Comparison of ENCODE assay signal across 9 cellular contexts in the genomic region with DNA sequence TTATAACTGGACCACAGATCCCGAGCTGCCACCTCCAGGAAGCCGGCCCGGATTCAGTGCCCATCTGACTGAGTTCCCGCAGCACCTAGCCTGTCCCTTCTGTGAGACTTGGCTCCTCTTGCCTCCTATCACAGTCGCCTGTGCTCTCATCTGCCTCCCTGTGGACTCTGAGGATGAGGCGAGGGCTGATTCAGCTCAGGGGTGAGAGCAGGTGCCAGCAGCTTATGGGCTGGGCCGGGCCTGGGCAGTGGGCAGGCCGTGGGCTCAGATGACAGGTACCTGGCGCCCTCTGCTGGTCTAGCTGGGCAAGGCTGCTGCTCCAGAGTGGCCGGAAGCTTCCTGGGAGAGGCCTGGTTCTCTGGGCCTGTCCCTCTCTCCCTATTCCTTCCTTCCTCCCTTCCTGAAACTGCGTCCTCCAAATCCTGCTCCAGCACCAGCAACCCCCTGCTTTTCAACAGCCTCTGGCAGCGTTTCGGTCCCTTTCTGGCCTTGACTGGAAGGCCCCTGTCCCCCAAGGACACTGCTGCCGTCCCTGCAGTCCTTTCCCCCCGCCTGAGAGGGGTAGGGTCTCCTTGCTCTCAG. TPM values are rescaled to one million over a fixed set of nuclear protein-coding genes. Genes with fewer than 3 reads are reported as not detected.
DNase-seq lines count a peak whose midpoint lies in the region; ATAC-seq, FAIRE-seq and TF ChIP-seq lines count a peak whose summit lies in the region.
"Had no signal": no experiment of that assay in that cellular context is flagged by ENCODE, and none has a peak within 500 bp of the region (broad histone marks: within the 10 kb centered on the region; RNA-seq: fewer than 3 reads in every experiment).

No MANE protein-coding gene starts in this region.

- H3K27ac Mint-ChIP-seq in activated naive CD8-positive, alpha-beta T cell treated with anti-CD3 and anti-CD28 coated beads for 36 hours, result no peak overlapping the region

- no peak for TF ChIP-seq POLR2A in H54 (IDR thresholded peaks at IDR 0.05; ENCODE audit: low read depth, low read length)
- no peak for TF ChIP-seq POLR2A in uterus (IDR thresholded peaks at IDR 0.05)

- DNase-seq in DMS153 (lab: John Stamatoyannopoulos, UW), result peak; percentile 91
- peak; percentile 96 for DNase-seq in H54 (ENCODE audit: insufficient read length, low spot score)
- peak; percentile 74 for DNase-seq in NAMALWA (ENCODE audit: low spot score)
- DNase-seq in SK-N-DZ (ENCODE audit: low spot score), result peak; percentile 72
- DNase-seq in activated naive CD8-positive, alpha-beta T cell treated with anti-CD3 and anti-CD28 coated beads for 36 hours, result peak; percentile 67
- DNase-seq in Right ventricle myocardium superior, result peak; percentile 88
- peak; percentile 93 for DNase-seq in posterior vena cava (ENCODE audit: low spot score)
- DNase-seq in uterus, result peak; percentile 34 to 35

- H3K36me3 ChIP-seq in uterus, result no peaks in the 10 kb centered on the region

- peak; percentile 99 for ATAC-seq in Right ventricle myocardium superior (ENCODE audit: poor library complexity)

- no peak overlapping the region for H3K27ac ChIP-seq in uterus

- H3K36me3 Mint-ChIP-seq in activated naive CD8-positive, alpha-beta T cell treated with anti-CD3 and anti-CD28 coated beads for 36 hours, result no peaks in the 10 kb centered on the region

- no peak overlapping the region for H3K4me3 ChIP-seq in uterus

- TF ChIP-seq CTCF in uterus (IDR thresholded peaks at IDR 0.05), result peak; percentile 30 to 60 (median 46)

- no peaks in the 10 kb centered on the region for H3K9me3 Mint-ChIP-seq in activated naive CD8-positive, alpha-beta T cell treated with anti-CD3 and anti-CD28 coated beads for 36 hours

- peak; percentile 94 for FAIRE-seq in H54 (lab: Jason Lieb, UNC)
- FAIRE-seq: endometrium had no signal

- no peak overlapping the region for H3K4me3 Mint-ChIP-seq in activated naive CD8-positive, alpha-beta T cell treated with anti-CD3 and anti-CD28 coated beads for 36 hours

- intact Hi-C loops in Right ventricle myocardium superior (cut with DNase I), result no loop called here
- intact Hi-C loops in posterior vena cava (cut with DNase I), result no loop called here
- intact Hi-C loops in uterus (cut with DNase I; ENCODE audit: low total_unique reads), result no loop called here

- no peaks in the 10 kb centered on the region for H3K4me1 Mint-ChIP-seq in activated naive CD8-positive, alpha-beta T cell treated with anti-CD3 and anti-CD28 coated beads for 36 hours

- H3K27me3 Mint-ChIP-seq in activated naive CD8-positive, alpha-beta T cell treated with anti-CD3 and anti-CD28 coated beads for 36 hours, result peaks cover 10% of the 10 kb centered on the region

- H3K27me3 ChIP-seq in uterus, result no peaks in the 10 kb centered on the region

- no peaks in the 10 kb centered on the region for H3K4me1 ChIP-seq in uterus

- no peaks in the 10 kb centered on the region for H3K9me3 ChIP-seq in uterus

RNA-seq across cellular contexts. Expression of gene PCSK9, which starts 17.3 kb away (rescaled TPM):
- 0.07 and 0.12 TPM in 2 replicates for polyA plus RNA-seq in SK-N-DZ (2014; cell fraction: cytosol; rRNA removed)
- polyA plus RNA-seq in SK-N-DZ (2014; cell fraction: nucleus; rRNA removed), result not detected in 2 replicates
- total RNA-seq in activated naive CD8-positive, alpha-beta T cell treated with anti-CD3 and anti-CD28 coated beads for 36 hours, result not detected
- total RNA-seq in Right ventricle myocardium superior, result not detected
- under 1 TPM in 1 of 2 donors, not detected in 1; 0.32 TPM for total RNA-seq in posterior vena cava
- total RNA-seq in uterus, result 1 to 10 TPM in 1 of 4 donors, not detected in 3; 2.9 TPM

RNA-seq across cellular contexts. Expression of gene BSND, which starts 23.3 kb away (rescaled TPM):
- polyA plus RNA-seq in SK-N-DZ (2014; cell fraction: cytosol; rRNA removed), result not detected in 2 replicates
- polyA plus RNA-seq in SK-N-DZ (2014; cell fraction: nucleus; rRNA removed), result not detected in 2 replicates
- not detected for total RNA-seq in activated naive CD8-positive, alpha-beta T cell treated with anti-CD3 and anti-CD28 coated beads for 36 hours
- total RNA-seq in Right ventricle myocardium superior (not detected), posterior vena cava (not detected), uterus (not detected)

RNA-seq across cellular contexts. Expression of gene TMEM61, which starts 41.6 kb away (rescaled TPM):
- not detected in 2 replicates for polyA plus RNA-seq in SK-N-DZ (2014; cell fraction: cytosol; rRNA removed)
- not detected in 2 replicates for polyA plus RNA-seq in SK-N-DZ (2014; cell fraction: nucleus; rRNA removed)
- total RNA-seq in activated naive CD8-positive, alpha-beta T cell treated with anti-CD3 and anti-CD28 coated beads for 36 hours, result not detected
- total RNA-seq in Right ventricle myocardium superior, result 0.27 TPM
- 10 to 100 TPM in 1 of 2 donors, 1 to 10 TPM in 1; 3.0 to 11.0 TPM for total RNA-seq in posterior vena cava
- under 1 TPM in 1 of 4 donors, not detected in 3; 0.35 TPM for total RNA-seq in uterus

Comparison
In these comparisons a context has a peak if more than half of its experiments do, and no peak if none do; other contexts are left out.
1. DNase-seq: peak in every context shown above with its lines; median percentile 96 in H54; 93 in posterior vena cava; 91 in DMS153; 88 in Right ventricle myocardium superior; 74 in NAMALWA; 72 in SK-N-DZ; 67 in activated naive CD8-positive, alpha-beta T cell treated with anti-CD3 and anti-CD28 coated beads for 36 hours; 34 in uterus.